11 cellular contexts compared by ENCODE assay signal in genomic region chr17:64069143-64069542, GRCh38. TPM values are rescaled to one million over a fixed set of nuclear protein-coding genes. Genes with fewer than 3 reads are reported as not detected.
DNase-seq lines count a peak whose midpoint lies in the region; ATAC-seq and TF ChIP-seq lines count a peak whose summit lies in the region.
"Had no signal": no experiment of that assay in that cellular context is flagged by ENCODE, and none has a peak within 500 bp of the region (broad histone marks: within the 10 kb centered on the region; RNA-seq: fewer than 3 reads in every experiment).

No MANE protein-coding gene starts in this region.

- no peak for TF ChIP-seq CTCF in HEK293 (tag by site-specific recombination; IDR thresholded peaks at IDR 0.05)

- H3K27ac ChIP-seq in CD4-positive, alpha-beta memory T cell (ENCODE audit: low read depth, low read length): no peak overlapping the region
- H3K27ac ChIP-seq in HEK293 (ENCODE audit: extremely low read depth, low read depth, low read length): no peak overlapping the region
- H3K27ac ChIP-seq: GM23248, HL-60 had no signal

- no peaks in the 10 kb centered on the region for H3K27me3 Mint-ChIP-seq in CD4-positive, alpha-beta memory T cell
- no peaks in the 10 kb centered on the region for H3K27me3 Mint-ChIP-seq in activated CD4-positive, alpha-beta memory T cell treated with anti-CD3 and anti-CD28 coated beads, Interleukin-2, amount 10 ng/mL, durations not matched to agents 7 days and 5 days

- H3K36me3 ChIP-seq in CD4-positive, alpha-beta memory T cell (ENCODE audit: insufficient read depth, low read length): peaks cover 58% of the 10 kb centered on the region
- H3K36me3 ChIP-seq in HEK293 (ENCODE audit: control insufficient read depth in 2 of 2, insufficient read depth in 1 of 2, low read length in 2 of 2): peaks cover 0 to 47% of the 10 kb centered on the region in 2 experiments; a peak in 2 of 3 replicates

- intact Hi-C loops in CD4-positive, alpha-beta memory T cell (cut with micrococcal nuclease): no loop called here

- DNase-seq in CD4-positive, alpha-beta memory T cell: no peak
- no peak for DNase-seq in activated CD4-positive, alpha-beta memory T cell treated with anti-CD3 and anti-CD28 coated beads, Interleukin-2, amount 10 ng/mL, durations not matched to agents 7 days and 5 days
- no peak for DNase-seq in stimulated activated effector memory CD8-positive, alpha-beta T cell treated with anti-CD3 and anti-CD28 coated beads, Interleukin-12 subunit alpha, Interleukin-12 subunit beta, amount 100 ng/mL, for 72 hours (ENCODE audit: low spot score in 2 of 2)
- DNase-seq in dermis blood vessel endothelial cell (no peak), midbrain (lab: John Stamatoyannopoulos, UW) (no peak)
- DNase-seq: Calu3, DMS 273 treated with DMSO at 0.1 percent for 48 hours, GM23248 had no signal

- no peak overlapping the region for H3K4me3 Mint-ChIP-seq in CD4-positive, alpha-beta memory T cell
- H3K4me3 Mint-ChIP-seq in activated CD4-positive, alpha-beta memory T cell treated with anti-CD3 and anti-CD28 coated beads, Interleukin-2, amount 10 ng/mL, durations not matched to agents 7 days and 5 days: no peak overlapping the region
- no peak overlapping the region for H3K4me3 Mint-ChIP-seq in stimulated activated effector memory CD8-positive, alpha-beta T cell treated with anti-CD3 and anti-CD28 coated beads, Interleukin-12 subunit alpha, Interleukin-12 subunit beta, amount 100 ng/mL, for 72 hours

- peak overlapping the region in 6 of 7 donors; percentile 12 to 97 (median 78) for H3K27ac Mint-ChIP-seq in CD4-positive, alpha-beta memory T cell
- H3K27ac Mint-ChIP-seq in activated CD4-positive, alpha-beta memory T cell treated with anti-CD3 and anti-CD28 coated beads, Interleukin-2, amount 10 ng/mL, durations not matched to agents 7 days and 5 days: peak overlapping the region; percentile 96
- peak overlapping the region; percentile 92 for H3K27ac Mint-ChIP-seq in stimulated activated effector memory CD8-positive, alpha-beta T cell treated with anti-CD3 and anti-CD28 coated beads, Interleukin-12 subunit alpha, Interleukin-12 subunit beta, amount 100 ng/mL, for 72 hours

- H3K4me3 ChIP-seq in CD4-positive, alpha-beta memory T cell (ENCODE audit: low read length in 2 of 2): no peak overlapping the region
- H3K4me3 ChIP-seq in HEK293 (ENCODE audit: low read depth, low read length): no peak overlapping the region
- H3K4me3 ChIP-seq: GM23248 had no signal

- H3K36me3 Mint-ChIP-seq in CD4-positive, alpha-beta memory T cell: peaks cover 81 to 91% of the 10 kb centered on the region in 2 donors
- H3K36me3 Mint-ChIP-seq in activated CD4-positive, alpha-beta memory T cell treated with anti-CD3 and anti-CD28 coated beads, Interleukin-2, amount 10 ng/mL, durations not matched to agents 7 days and 5 days (ENCODE audit: low read depth): peaks cover 93% of the 10 kb centered on the region
- H3K36me3 Mint-ChIP-seq in stimulated activated effector memory CD8-positive, alpha-beta T cell treated with anti-CD3 and anti-CD28 coated beads, Interleukin-12 subunit alpha, Interleukin-12 subunit beta, amount 100 ng/mL, for 72 hours: peaks cover 100% of the 10 kb centered on the region

- no peaks in the 10 kb centered on the region for H3K27me3 ChIP-seq in CD4-positive, alpha-beta memory T cell (ENCODE audit: insufficient read depth, low read length)

- peaks cover 0 to 10% of the 10 kb centered on the region in 2 donors for H3K9me3 ChIP-seq in CD4-positive, alpha-beta memory T cell (ENCODE audit: control insufficient read depth in 1 of 2, low read length in 2 of 2)
- no peaks in the 10 kb centered on the region for H3K9me3 ChIP-seq in HEK293 (ENCODE audit: control insufficient read depth, insufficient read depth, low read depth, low read length)

- CTCF ChIA-PET in CD4-positive, alpha-beta memory T cell (lab: Charles Lee; ENCODE audit: partially characterized antibody): interaction anchor here (10.1 kb wide), 1 partner anchor 63 kb away, joined by 153 read pairs; the partner anchor contains the start of gene ERN1
- CTCF ChIA-PET in HEK293 (lab: Yijun Ruan, JAX): interaction anchor here (0.9 to 2.3 kb wide), 2 partner anchors 40 to 65 kb away, joined by 4 to 8 read pairs; no protein-coding TSS in a partner anchor
- CTCF ChIA-PET in activated CD4-positive, alpha-beta memory T cell treated with anti-CD3 and anti-CD28 coated beads, Interleukin-2, amount 10 ng/mL, durations not matched to agents 7 days and 5 days (lab: Charles Lee): interaction anchor here (2.1 kb wide), 1 partner anchor 64 kb away, joined by 8 read pairs; no protein-coding TSS in a partner anchor

- H3K9me3 Mint-ChIP-seq in CD4-positive, alpha-beta memory T cell: peaks cover 5 to 30% (median 21%) of the 10 kb centered on the region in 8 donors
- H3K9me3 Mint-ChIP-seq in activated CD4-positive, alpha-beta memory T cell treated with anti-CD3 and anti-CD28 coated beads, Interleukin-2, amount 10 ng/mL, durations not matched to agents 7 days and 5 days: peaks cover 21% of the 10 kb centered on the region
- peaks cover 2% of the 10 kb centered on the region for H3K9me3 Mint-ChIP-seq in stimulated activated effector memory CD8-positive, alpha-beta T cell treated with anti-CD3 and anti-CD28 coated beads, Interleukin-12 subunit alpha, Interleukin-12 subunit beta, amount 100 ng/mL, for 72 hours

- H3K4me1 ChIP-seq in CD4-positive, alpha-beta memory T cell (ENCODE audit: insufficient read depth, low read length): peaks cover 46% of the 10 kb centered on the region
- H3K4me1 ChIP-seq in HEK293 (ENCODE audit: control insufficient read depth, insufficient read depth, low read length): no peaks in the 10 kb centered on the region

- H3K4me1 Mint-ChIP-seq in CD4-positive, alpha-beta memory T cell: peaks cover 25 to 57% (median 38%) of the 10 kb centered on the region in 4 donors
- H3K4me1 Mint-ChIP-seq in activated CD4-positive, alpha-beta memory T cell treated with anti-CD3 and anti-CD28 coated beads, Interleukin-2, amount 10 ng/mL, durations not matched to agents 7 days and 5 days: peaks cover 46% of the 10 kb centered on the region
- peaks cover 45% of the 10 kb centered on the region for H3K4me1 Mint-ChIP-seq in stimulated activated effector memory CD8-positive, alpha-beta T cell treated with anti-CD3 and anti-CD28 coated beads, Interleukin-12 subunit alpha, Interleukin-12 subunit beta, amount 100 ng/mL, for 72 hours

- no peak for ATAC-seq in stimulated activated effector memory CD8-positive, alpha-beta T cell treated with anti-CD3 and anti-CD28 coated beads, Interleukin-12 subunit alpha, Interleukin-12 subunit beta, amount 100 ng/mL, for 72 hours
- ATAC-seq: HCT116 had no signal

- POLR2A ChIA-PET in CD4-positive, alpha-beta memory T cell (lab: Charles Lee; ENCODE audit: partially characterized antibody): interaction anchor here (1.0 to 3.4 kb wide), 3 partner anchors 8 to 18 kb away, joined by 5 to 12 read pairs (median 9); no protein-coding TSS in a partner anchor
- POLR2A ChIA-PET in HEK293 (lab: Yijun Ruan, JAX): no interaction called here
- POLR2A ChIA-PET in activated CD4-positive, alpha-beta memory T cell treated with anti-CD3 and anti-CD28 coated beads, Interleukin-2, amount 10 ng/mL, durations not matched to agents 7 days and 5 days (lab: Charles Lee): interaction anchor here (9.6 kb wide), 1 partner anchor 12 kb away, joined by 85 read pairs; no protein-coding TSS in a partner anchor

TF ChIP-seq in HEK293, 187 proteins besides CTCF, POLR2A, EP300 and RAD21:
- TF ChIP-seq ZNF768 (tag by site-specific recombination; IDR thresholded peaks at IDR 0.05) (0 out of 2 replicates have a peak, but pooled peaks have one; percentile 42), SETDB1 (IDR thresholded peaks at IDR 0.05; ENCODE audit: insufficient read length, low read length) (peak; percentile 88), ZNF280D (tag by site-specific recombination; IDR thresholded peaks at IDR 0.05) (peak; percentile 53; the same call in 1 of the 2 replicates), ZNF626 (tag by site-specific recombination; IDR thresholded peaks at IDR 0.05) (peak; percentile 49; the same call in 1 of the 2 replicates), ZNF350 (tag by site-specific recombination; IDR thresholded peaks at IDR 0.05) (no peak)

RNA-seq across cellular contexts. Expression of gene ICAM2, which starts 48.7 kb away (rescaled TPM):
- 100 to 1,000 TPM; 150 to 158 TPM for total RNA-seq in CD4-positive, alpha-beta memory T cell
- 100 to 1,000 TPM; 411 to 591 TPM for polyA plus RNA-seq in CD4-positive, alpha-beta memory T cell
- total RNA-seq in activated CD4-positive, alpha-beta memory T cell treated with anti-CD3 and anti-CD28 coated beads, Interleukin-2, amount 10 ng/mL, durations not matched to agents 7 days and 5 days: 100 to 1,000 TPM; 118 to 122 TPM
- total RNA-seq in dermis blood vessel endothelial cell: 443 and 748 TPM in 2 replicates
